In genomic region chr19:9010693-9011092, GRCh38 we compare ENCODE assay signal across 23 cellular contexts. TPM values are rescaled to one million over a fixed set of nuclear protein-coding genes. Genes with fewer than 3 reads are reported as not detected.
"Had no signal": no experiment of that assay in that cellular context is flagged by ENCODE, and none has a peak within 500 bp of the region (broad histone marks: within the 10 kb centered on the region; RNA-seq: fewer than 3 reads in every experiment).

No MANE protein-coding gene starts in this region.

- H3K27me3 Mint-ChIP-seq: progenitor cell of endocrine pancreas had no signal

- DNase-seq: dorsolateral prefrontal cortex; effector CD8-positive, alpha-beta T cell; heart left ventricle; hippocampal formation; kidney glomerular epithelial cell; mammary epithelial cell; mucosa of descending colon; naive thymus-derived CD8-positive, alpha-beta T cell; right cardiac atrium; small intestine; stimulated activated CD4-positive, alpha-beta T cell treated with anti-CD3 and anti-CD28 coated beads, Interleukin-12 subunit alpha, Interleukin-12 subunit beta, amount 100 ng/mL, for 4 hours; stimulated activated CD4-positive, alpha-beta T cell treated with anti-CD3 and anti-CD28 coated beads, Interleukin-2, amount 100 ng/mL, for 48 hours; stimulated activated naive CD8-positive, alpha-beta T cell treated with anti-CD3 and anti-CD28 coated beads, Interleukin-15, Interleukin-2, amounts not matched to agents 100 U/mL and 50 U/mL, for 24 hours; upper lobe of left lung had no signal

- H3K4me3 ChIP-seq: coronary artery, dorsolateral prefrontal cortex, heart left ventricle, mucosa of descending colon, pancreas, thyroid gland, vagina had no signal

- ATAC-seq: heart left ventricle; naive thymus-derived CD8-positive, alpha-beta T cell; pancreas had no signal

- H3K4me1 Mint-ChIP-seq: naive thymus-derived CD8-positive, alpha-beta T cell had no signal

- H3K36me3 ChIP-seq: heart left ventricle, pancreas, suprapubic skin, thyroid gland, upper lobe of left lung, vagina had no signal

- H3K36me3 Mint-ChIP-seq: naive thymus-derived CD8-positive, alpha-beta T cell had no signal

- H3K27ac Mint-ChIP-seq: progenitor cell of endocrine pancreas had no signal

- H3K9me3 ChIP-seq: mucosa of descending colon, pancreas, suprapubic skin, thyroid gland, upper lobe of left lung, vagina had no signal

- H3K27me3 ChIP-seq: pancreas, thyroid gland, upper lobe of left lung, vagina had no signal

- H3K27ac ChIP-seq: coronary artery, dorsolateral prefrontal cortex, heart left ventricle, pancreas, suprapubic skin, thyroid gland, upper lobe of left lung, vagina had no signal

- H3K4me1 ChIP-seq: heart left ventricle, pancreas, thyroid gland, upper lobe of left lung, vagina had no signal

RNA-seq across cellular contexts. Expression of gene MUC16, which starts 0.5 kb away (rescaled TPM):
- total RNA-seq: fibroblast of lung; frontal cortex; glomerular endothelial cell; naive thymus-derived CD8-positive, alpha-beta T cell had no signal
